9 cellular contexts compared by ENCODE assay signal in the genomic region with DNA sequence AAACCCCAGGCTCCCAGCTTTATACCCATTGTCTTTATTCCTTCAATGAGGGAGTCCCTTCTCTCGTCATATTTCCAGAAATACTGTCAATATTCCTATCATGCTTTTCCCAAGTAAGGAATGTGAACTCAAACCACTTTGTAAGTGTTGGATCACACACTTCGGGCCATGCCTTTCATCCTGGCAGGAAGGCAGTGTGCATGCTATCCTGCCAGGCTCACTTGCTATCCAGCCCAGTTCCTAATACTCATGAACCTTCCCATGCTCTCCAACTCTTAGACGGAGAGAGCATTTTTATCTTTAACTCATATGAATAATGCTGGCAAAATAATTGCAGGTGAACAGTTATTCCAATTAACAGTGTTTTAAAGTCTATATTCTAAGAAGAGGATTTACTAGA.
"Had no signal": no experiment of that assay in that cellular context is flagged by ENCODE, and none has a peak within 500 bp of the region (broad histone marks: within the 10 kb centered on the region; RNA-seq: fewer than 3 reads in every experiment).

No MANE protein-coding gene starts in this region.

- H3K4me1 Mint-ChIP-seq: GM23338, H9 had no signal

- H3K4me1 ChIP-seq: HAP-1 had no signal

- H3K4me3 Mint-ChIP-seq: GM23338, H9, HFFc6 had no signal

- H3K9me3 ChIP-seq: HAP-1 had no signal

- DNase-seq: GM23248, GOT3, H7, H9, HCEC 1CT, HFFc6 had no signal

- H3K36me3 ChIP-seq: HAP-1 had no signal

- H3K9me3 Mint-ChIP-seq: GM23338, H9 had no signal

- ATAC-seq: GM23338, HCT116 had no signal

- H3K27ac Mint-ChIP-seq: GM23338, H9, HFFc6 had no signal

- H3K4me3 ChIP-seq: GM23248, GM23338, HAP-1 had no signal

- H3K27ac ChIP-seq: GM23248 had no signal
